ENCODE assay signal across 1 cellular context in genomic region chr17:5249615-5250014, GRCh38.
A peak's percentile ranks its signal among the peaks of the same experiment; 100 is the strongest.
TF ChIP-seq lines count a peak whose summit lies in the region.

No MANE protein-coding gene starts in this region.

TF ChIP-seq in HEK293, 187 proteins besides CTCF, POLR2A, EP300 and RAD21 (continued from another document):
- no peak for TF ChIP-seq ZBTB21 (tag by site-specific recombination; IDR thresholded peaks at IDR 0.05)
- no peak for TF ChIP-seq SP7 (tag by site-specific recombination; IDR thresholded peaks at IDR 0.05)
- TF ChIP-seq ZNF596 (tag by site-specific recombination; IDR thresholded peaks at IDR 0.05): peak; percentile 94
- TF ChIP-seq ZBTB17 (tag by site-specific recombination; IDR thresholded peaks at IDR 0.05): 0 out of 2 replicates have a peak, but pooled peaks have one; percentile 20
- TF ChIP-seq ZNF140 (tag by site-specific recombination; IDR thresholded peaks at IDR 0.05): no peak
- TF ChIP-seq ZNF26 (tag by site-specific recombination; IDR thresholded peaks at IDR 0.05): no peak
- peak; percentile 47; the same call in 1 of the 2 replicates for TF ChIP-seq ZSCAN4 (tag by site-specific recombination; IDR thresholded peaks at IDR 0.05)
- TF ChIP-seq ZNF677 (tag by site-specific recombination; IDR thresholded peaks at IDR 0.05): no peak
- TF ChIP-seq ZNF2 (tag by site-specific recombination; IDR thresholded peaks at IDR 0.05): peak; percentile 60; the same call in 1 of the 2 replicates
- no peak for TF ChIP-seq MZF1 (tag by site-specific recombination; IDR thresholded peaks at IDR 0.05; ENCODE audit: borderline replicate concordance)
- no peak for TF ChIP-seq ZNF184 (tag by site-specific recombination; IDR thresholded peaks at IDR 0.05)
